ENCODE assay signal across 1 cellular context in genomic region chr9:116550728-116551436, GRCh38.
TF ChIP-seq lines count a peak whose summit lies in the region.

No MANE protein-coding gene starts in this region.

TF ChIP-seq in K562, 482 proteins besides CTCF, POLR2A, EP300 and RAD21 (continued from another document):
- TF ChIP-seq ZNF212 (CRISPR knock-in tag; IDR thresholded peaks at IDR 0.05) = no peak
- no peak for TF ChIP-seq SRF (CRISPR knock-in tag; IDR thresholded peaks at IDR 0.05)
- no peak for TF ChIP-seq FOXJ2 (tag; IDR thresholded peaks at IDR 0.05)
- 0 out of 2 replicates have a peak, but pooled peaks have one; percentile 30 for TF ChIP-seq SMARCC2 (IDR thresholded peaks at IDR 0.05; ENCODE audit: low read depth)
- TF ChIP-seq MBD1 (CRISPR knock-in tag; IDR thresholded peaks at IDR 0.05) = no peak
